8 cellular contexts compared by ENCODE assay signal in the genomic region with DNA sequence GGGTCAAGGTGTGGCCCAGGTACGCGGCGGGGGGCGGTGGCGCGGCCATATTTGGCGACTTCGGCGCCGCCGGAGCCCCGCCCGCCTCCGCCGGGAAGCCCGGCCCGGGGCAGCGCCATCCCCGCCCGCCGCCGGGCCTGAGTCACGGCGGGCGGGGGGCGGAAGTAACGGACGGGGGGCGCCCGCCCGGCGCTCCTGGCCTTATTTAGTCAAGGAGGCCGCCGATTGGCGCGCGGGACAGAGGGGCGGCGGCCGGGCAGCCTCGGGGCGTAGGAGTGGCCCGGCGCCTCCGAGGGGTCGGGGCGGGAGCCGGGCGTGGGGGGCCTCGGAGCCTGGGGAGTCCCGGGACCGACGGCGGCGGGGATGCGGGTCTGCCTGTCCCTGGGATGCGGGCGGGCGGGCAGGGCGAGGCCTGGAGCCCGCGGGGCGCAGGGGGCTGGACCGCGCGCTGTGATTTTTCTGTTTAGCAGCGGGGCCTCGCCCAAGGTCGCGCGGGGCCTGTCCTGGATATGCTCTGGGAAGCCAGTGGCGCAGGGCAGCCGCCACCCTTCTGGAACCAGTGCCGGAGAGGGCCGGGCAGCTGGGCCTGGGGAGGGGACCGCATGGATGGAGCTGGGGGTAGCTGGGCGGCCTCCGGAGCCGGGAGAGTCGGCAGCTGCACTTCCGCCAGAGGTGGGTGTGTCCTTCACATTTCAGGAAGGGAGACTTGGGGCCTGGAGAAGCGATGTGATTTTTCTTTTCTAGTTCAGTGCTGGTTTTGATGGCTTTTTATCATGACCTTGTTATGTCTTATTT. TPM values are rescaled to one million over a fixed set of nuclear protein-coding genes. Genes with fewer than 3 reads are reported as not detected.
A peak's percentile ranks its signal among the peaks of the same experiment; 100 is the strongest.
DNase-seq lines count a peak whose midpoint lies in the region; ATAC-seq, FAIRE-seq and TF ChIP-seq lines count a peak whose summit lies in the region.

No MANE protein-coding gene starts in this region.

- no peaks in the 10 kb centered on the region for H3K9me3 Mint-ChIP-seq in natural killer cell treated with Interleukin-12 subunit alpha and Interleukin-12 subunit beta and Interleukin-15 and Interleukin-18, amount 100 ng/mL, for 72 hours

- H3K4me1 Mint-ChIP-seq in natural killer cell treated with Interleukin-12 subunit alpha and Interleukin-12 subunit beta and Interleukin-15 and Interleukin-18, amount 100 ng/mL, for 72 hours (ENCODE audit: low read depth in 2 of 2): peaks cover 23 to 37% of the 10 kb centered on the region in 2 donors

- no peaks in the 10 kb centered on the region for H3K27me3 Mint-ChIP-seq in natural killer cell treated with Interleukin-12 subunit alpha and Interleukin-12 subunit beta and Interleukin-15 and Interleukin-18, amount 100 ng/mL, for 72 hours

- DNase-seq in GM13976 (ENCODE audit: low spot score) (peak; percentile 87), RCC 7860 (ENCODE audit: low spot score) (peak; percentile 71), fibroblast of the conjunctiva (ENCODE audit: low read depth) (peak; percentile 65), thoracic aorta (ENCODE audit: low spot score) (no peak)
- peak; percentile 91 for DNase-seq in activated effector memory CD4-positive, alpha-beta T cell treated with anti-CD3 and anti-CD28 coated beads, Interleukin-2, amount 50 U/mL, for 16 hours
- peak; percentile 86 for DNase-seq in natural killer cell treated with Interleukin-12 subunit alpha and Interleukin-12 subunit beta and Interleukin-15 and Interleukin-18, amount 100 ng/mL, for 72 hours (ENCODE audit: low spot score)

- H3K4me3 Mint-ChIP-seq in natural killer cell treated with Interleukin-12 subunit alpha and Interleukin-12 subunit beta and Interleukin-15 and Interleukin-18, amount 100 ng/mL, for 72 hours: peak overlapping the region; percentile 95

- no peaks in the 10 kb centered on the region for H3K27me3 ChIP-seq in thoracic aorta (replicated peaks; ENCODE audit: insufficient read depth)

- ATAC-seq in HG03565 (IDR thresholded peaks at IDR 0.05; ENCODE audit: unreplicated experiment): peak; percentile 17
- peak; percentile 61 to 75 for ATAC-seq in natural killer cell treated with Interleukin-12 subunit alpha and Interleukin-12 subunit beta and Interleukin-15 and Interleukin-18, amount 100 ng/mL, for 72 hours
- peak; percentile 40 for ATAC-seq in thoracic aorta (ENCODE audit: insufficient number of reproducible peaks, low FRiP score, low read depth)
- no peak for ATAC-seq in GM19455 (IDR thresholded peaks at IDR 0.05; ENCODE audit: unreplicated experiment)

- peak overlapping the region; percentile 99 to 100 for H3K27ac ChIP-seq in thoracic aorta

- no peaks in the 10 kb centered on the region for H3K9me3 ChIP-seq in thoracic aorta

- no peak for TF ChIP-seq CTCF in GM13976 (IDR thresholded peaks at IDR 0.05; ENCODE audit: borderline replicate concordance, control extremely low read depth, extremely low read depth, insufficient read depth, missing control alignments)
- no peak for TF ChIP-seq CTCF in thoracic aorta (IDR thresholded peaks at IDR 0.05)

- peak overlapping the region; percentile 84 to 89 for H3K27ac Mint-ChIP-seq in natural killer cell treated with Interleukin-12 subunit alpha and Interleukin-12 subunit beta and Interleukin-15 and Interleukin-18, amount 100 ng/mL, for 72 hours

- peaks cover 23% of the 10 kb centered on the region for H3K36me3 ChIP-seq in thoracic aorta

- peak overlapping the region; percentile 99 for H3K4me3 ChIP-seq in thoracic aorta

- H3K36me3 Mint-ChIP-seq in natural killer cell treated with Interleukin-12 subunit alpha and Interleukin-12 subunit beta and Interleukin-15 and Interleukin-18, amount 100 ng/mL, for 72 hours: peaks cover 23% of the 10 kb centered on the region

- in situ Hi-C loops in GM13976 (cut with MboI; ENCODE audit: low sequenced_read_pairs, unreplicated experiment): no loop called here

- FAIRE-seq in RCC 7860 (lab: Jason Lieb, UNC): no peak

- peaks cover 35 to 41% of the 10 kb centered on the region in 2 donors for H3K4me1 ChIP-seq in thoracic aorta (ENCODE audit: control insufficient read depth in 1 of 2, low read depth in 2 of 2)

RNA-seq across cellular contexts. Expression of a gene that starts 2.3 kb away (rescaled TPM):
- 1,000 to 10,000 TPM; 4,962 to 5,145 TPM for total RNA-seq in natural killer cell treated with Interleukin-12 subunit alpha and Interleukin-12 subunit beta and Interleukin-15 and Interleukin-18, amount 100 ng/mL, for 72 hours
- 1,000 to 10,000 TPM; 4,421 to 4,935 TPM for total RNA-seq in thoracic aorta

RNA-seq across cellular contexts. Expression of a gene that starts 13.2 kb away (rescaled TPM):
- total RNA-seq in natural killer cell treated with Interleukin-12 subunit alpha and Interleukin-12 subunit beta and Interleukin-15 and Interleukin-18, amount 100 ng/mL, for 72 hours: under 1 TPM; 0.21 to 0.64 TPM
- 1 to 10 TPM; 4.2 to 9.2 TPM for total RNA-seq in thoracic aorta

RNA-seq across cellular contexts. Expression of a gene that starts 37.2 kb away (rescaled TPM):
- total RNA-seq in natural killer cell treated with Interleukin-12 subunit alpha and Interleukin-12 subunit beta and Interleukin-15 and Interleukin-18, amount 100 ng/mL, for 72 hours: 10 to 100 TPM; 35.5 to 76.6 TPM
- total RNA-seq in thoracic aorta: 10 to 100 TPM; 43.2 to 57.9 TPM
